In the genomic region with DNA sequence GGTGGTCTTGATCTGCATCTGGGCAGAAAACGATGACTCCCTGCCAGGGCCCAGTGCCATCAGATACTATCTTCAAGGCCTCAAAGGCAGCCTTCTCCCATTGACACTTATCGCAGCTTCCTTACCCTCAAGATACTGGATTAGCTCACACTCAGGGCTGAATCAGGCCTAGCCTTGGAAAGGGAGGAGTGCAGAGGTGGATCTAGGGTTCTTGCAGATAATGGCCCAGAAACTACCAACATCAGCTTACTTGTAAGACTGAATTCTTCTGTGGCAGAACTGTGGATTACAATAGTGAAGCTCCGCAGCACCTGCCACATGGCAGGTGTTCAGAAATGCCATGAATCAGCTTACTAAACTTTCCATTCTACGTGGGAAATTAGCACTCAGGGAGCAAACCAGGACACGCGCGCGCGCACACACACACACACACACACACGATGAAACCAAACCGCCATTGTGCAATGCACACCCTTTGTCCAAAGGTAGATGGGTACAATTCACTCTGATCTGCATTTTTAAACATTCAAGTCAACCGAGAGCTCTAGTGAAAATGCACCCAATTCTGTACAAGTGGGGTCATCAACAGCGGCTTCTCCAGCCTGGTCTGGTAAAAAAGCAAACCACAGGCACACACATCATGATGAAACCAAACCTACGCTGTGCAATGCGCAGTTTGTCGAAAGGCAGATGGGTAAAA, we compare ENCODE assay signal across 8 cellular contexts. TPM values are rescaled to one million over a fixed set of nuclear protein-coding genes. Genes with fewer than 3 reads are reported as not detected.
A peak's percentile ranks its signal among the peaks of the same experiment; 100 is the strongest.
DNase-seq lines count a peak whose midpoint lies in the region; ATAC-seq, FAIRE-seq and TF ChIP-seq lines count a peak whose summit lies in the region.

No MANE protein-coding gene starts in this region.

- no peaks in the 10 kb centered on the region for H3K9me2 ChIP-seq in SK-N-SH

- ATAC-seq in GM21529 (IDR thresholded peaks at IDR 0.05; ENCODE audit: unreplicated experiment) (no peak), GM18870 (IDR thresholded peaks at IDR 0.05; ENCODE audit: unreplicated experiment) (no peak)

- H3K4me3 ChIP-seq in A673 (ENCODE audit: low read depth, low read length, poor library complexity, severe bottlenecking) (peak overlapping the region; percentile 95), SK-N-SH (ENCODE audit: low read depth in 2 of 2, low read length in 1 of 2) (peak overlapping the region; percentile 75 to 98), esophagus muscularis mucosa (peak overlapping the region; percentile 85 to 95 (median 94)), osteoblast (ENCODE audit: insufficient read depth, low read length) (peak overlapping the region; percentile 93)

- TF ChIP-seq CTCF in A673 (conservative IDR thresholded peaks at IDR 0.05; ENCODE audit: low read depth, low read length) (no peak), SK-N-SH (IDR thresholded peaks at IDR 0.05) (no peak), esophagus muscularis mucosa (IDR thresholded peaks at IDR 0.05) (no peak), osteoblast (IDR thresholded peaks at IDR 0.05; ENCODE audit: extremely low read depth, low read depth, low read length) (no peak)

- POLR2A ChIA-PET in A673 (lab: Charles Lee; ENCODE audit: low non-redundant PET) (no interaction called here), SK-N-SH (lab: Yijun Ruan, JAX) (no interaction called here)

- no peak for TF ChIP-seq POLR2A in GM12892 (IDR thresholded peaks at IDR 0.05; ENCODE audit: low read depth, low read length)
- no peak for TF ChIP-seq POLR2A in esophagus muscularis mucosa (IDR thresholded peaks at IDR 0.05; ENCODE audit: low read depth)

- H3K9me3 ChIP-seq in A673 (ENCODE audit: low read depth, low read length, poor library complexity, severe bottlenecking), result no peaks in the 10 kb centered on the region
- H3K9me3 ChIP-seq in SK-N-SH, result no peaks in the 10 kb centered on the region
- no peaks in the 10 kb centered on the region for H3K9me3 ChIP-seq in esophagus muscularis mucosa
- H3K9me3 ChIP-seq in osteoblast (ENCODE audit: low read depth, low read length), result no peaks in the 10 kb centered on the region

- no peak for TF ChIP-seq RAD21 in SK-N-SH (IDR thresholded peaks at IDR 0.05; ENCODE audit: low read length)

- no peak overlapping the region for H3K27ac ChIP-seq in A673 (ENCODE audit: low read depth, low read length, poor library complexity, severe bottlenecking)
- H3K27ac ChIP-seq in SK-N-SH (ENCODE audit: low read depth in 2 of 2, low read length in 1 of 2), result no peak overlapping the region
- H3K27ac ChIP-seq in esophagus muscularis mucosa (replicated peaks in 1 of 4), result peak overlapping the region in 2 of 4 donors; percentile 78 to 80
- H3K27ac ChIP-seq in osteoblast (ENCODE audit: low read depth, low read length), result no peak overlapping the region

- peak overlapping the region; percentile 89 for H3K4me2 ChIP-seq in SK-N-SH
- peak overlapping the region; percentile 92 for H3K4me2 ChIP-seq in osteoblast (ENCODE audit: insufficient read depth, low read length)

- peak; percentile 24 for FAIRE-seq in GM12892 (lab: Jason Lieb, UNC)

- TF ChIP-seq EP300 in SK-N-SH (IDR thresholded peaks at IDR 0.05; ENCODE audit: borderline replicate concordance in 1 of 2, low read depth in 1 of 2, low read length in 1 of 2) (no peak), esophagus muscularis mucosa (IDR thresholded peaks at IDR 0.05) (no peak)

- H3K9ac ChIP-seq in SK-N-SH, result no peak overlapping the region

- no peaks in the 10 kb centered on the region for H4K20me1 ChIP-seq in SK-N-SH (ENCODE audit: insufficient read depth)
- H4K20me1 ChIP-seq in osteoblast (ENCODE audit: insufficient read depth, low read length), result peaks cover 2% of the 10 kb centered on the region

- H3K27me3 ChIP-seq in A673 (replicated peaks; ENCODE audit: insufficient read depth, low read depth, low read length, poor library complexity), result no peaks in the 10 kb centered on the region
- H3K27me3 ChIP-seq in SK-N-SH (ENCODE audit: insufficient read depth), result no peaks in the 10 kb centered on the region
- no peaks in the 10 kb centered on the region for H3K27me3 ChIP-seq in esophagus muscularis mucosa
- no peaks in the 10 kb centered on the region for H3K27me3 ChIP-seq in osteoblast (ENCODE audit: insufficient read depth, low read length)

- TSS peak; percentile 30 for BruUV-seq in A673 (replicated peaks; lab: Mats Ljungman, UMichigan)

- 69% methylated on average over 16 of the region's 16 CpGs for WGBS in SK-N-SH (ENCODE audit: low lambda C conversion rate)
- WGBS in esophagus muscularis mucosa, result 70% methylated on average over 16 of the region's 16 CpGs

- H3K36me3 ChIP-seq in A673 (ENCODE audit: insufficient read depth, low read length, poor library complexity, severe bottlenecking) (peaks cover 4% of the 10 kb centered on the region), SK-N-SH (replicated peaks in 1 of 2; ENCODE audit: control insufficient read depth in 1 of 2, insufficient read depth in 2 of 2, low read length in 1 of 2) (peaks cover 0 to 14% of the 10 kb centered on the region in 2 experiments), esophagus muscularis mucosa (peaks cover 0 to 15% (median 10%) of the 10 kb centered on the region in 4 donors), osteoblast (ENCODE audit: insufficient read depth, low read length) (peaks cover 4% of the 10 kb centered on the region)

- H3F3A ChIP-seq in SK-N-SH (replicated peaks; ENCODE audit: insufficient read depth), result no peaks in the 10 kb centered on the region

- H3K79me2 ChIP-seq in SK-N-SH (ENCODE audit: insufficient read depth), result no peaks in the 10 kb centered on the region
- peaks cover 17% of the 10 kb centered on the region for H3K79me2 ChIP-seq in osteoblast (ENCODE audit: insufficient read depth, low read length)

- no peaks in the 10 kb centered on the region for H3K4me1 ChIP-seq in A673 (ENCODE audit: insufficient read depth, low read length, poor library complexity, severe bottlenecking)
- H3K4me1 ChIP-seq in SK-N-SH (ENCODE audit: control insufficient read depth in 1 of 2, insufficient read depth in 2 of 2, low read depth in 1 of 2, low read length in 1 of 2), result peaks cover 0 to 15% of the 10 kb centered on the region in 2 experiments; a peak in 2 of 4 replicates
- H3K4me1 ChIP-seq in esophagus muscularis mucosa, result peaks cover 13 to 25% (median 19%) of the 10 kb centered on the region in 4 donors
- H3K4me1 ChIP-seq in osteoblast (ENCODE audit: insufficient read depth, low read length), result peaks cover 10% of the 10 kb centered on the region

- H2AFZ ChIP-seq in SK-N-SH (ENCODE audit: low read depth), result peak overlapping the region; percentile 98; the same call in 1 of the 2 replicates
- H2AFZ ChIP-seq in osteoblast (ENCODE audit: low read length), result peak overlapping the region; percentile 93

- CTCF ChIA-PET in A673 (lab: Charles Lee), result no interaction called here
- CTCF ChIA-PET in SK-N-SH (lab: Yijun Ruan, JAX), result interaction anchor here (1.0 to 4.3 kb wide), 4 partner anchors 9 to 106 kb away, joined by 3 to 43 read pairs (median 6); no protein-coding TSS in a partner anchor

- DNase-seq in A673 (ENCODE audit: low spot score), result no peak
- no peak for DNase-seq in GM12892 (ENCODE audit: insufficient read length)
- DNase-seq in SK-N-SH, result no peak
- no peak for DNase-seq in esophagus muscularis mucosa (ENCODE audit: extremely low spot score)
- DNase-seq in osteoblast (ENCODE audit: insufficient read length, low spot score, missing footprints), result no peak
- DNase-seq in islet precursor cell, result no peak

- intact Hi-C loops in A673 (cut with micrococcal nuclease; ENCODE audit: unreplicated experiment) (no loop called here), esophagus muscularis mucosa (cut with DNase I) (no loop called here)

TF ChIP-seq in SK-N-SH, 30 proteins besides CTCF, POLR2A, EP300 and RAD21 (continues in another document):
- TF ChIP-seq, protein P1, sequence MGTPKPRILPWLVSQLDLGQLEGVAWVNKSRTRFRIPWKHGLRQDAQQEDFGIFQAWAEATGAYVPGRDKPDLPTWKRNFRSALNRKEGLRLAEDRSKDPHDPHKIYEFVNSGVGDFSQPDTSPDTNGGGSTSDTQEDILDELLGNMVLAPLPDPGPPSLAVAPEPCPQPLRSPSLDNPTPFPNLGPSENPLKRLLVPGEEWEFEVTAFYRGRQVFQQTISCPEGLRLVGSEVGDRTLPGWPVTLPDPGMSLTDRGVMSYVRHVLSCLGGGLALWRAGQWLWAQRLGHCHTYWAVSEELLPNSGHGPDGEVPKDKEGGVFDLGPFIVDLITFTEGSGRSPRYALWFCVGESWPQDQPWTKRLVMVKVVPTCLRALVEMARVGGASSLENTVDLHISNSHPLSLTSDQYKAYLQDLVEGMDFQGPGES (IDR thresholded peaks at IDR 0.05; ENCODE audit: low read depth, low read length), result no peak
- TF ChIP-seq MXI1 (IDR thresholded peaks at IDR 0.05; ENCODE audit: low read depth, low read length) (no peak), GATA2 (CRISPR knock-in tag; IDR thresholded peaks at IDR 0.05) (no peak), SMC3 (IDR thresholded peaks at IDR 0.05; ENCODE audit: low read depth, low read length) (no peak), NRF1 (IDR thresholded peaks at IDR 0.05; ENCODE audit: low read depth, low read length) (no peak), FOSL2 (IDR thresholded peaks at IDR 0.05; ENCODE audit: borderline replicate concordance, low read depth) (no peak), NFIC (IDR thresholded peaks at IDR 0.05; ENCODE audit: borderline replicate concordance) (no peak), ELF1 (IDR thresholded peaks at IDR 0.05) (no peak), MEF2A (IDR thresholded peaks at IDR 0.05; ENCODE audit: borderline replicate concordance, low read depth) (no peak), SIN3A (IDR thresholded peaks at IDR 0.05; ENCODE audit: borderline replicate concordance, low read depth, low read length) (no peak), POLR2AphosphoS5 (IDR thresholded peaks at IDR 0.05; ENCODE audit: low read depth, low read length) (no peak), TCF12 (IDR thresholded peaks at IDR 0.05) (no peak)
- TF ChIP-seq, protein P2, sequence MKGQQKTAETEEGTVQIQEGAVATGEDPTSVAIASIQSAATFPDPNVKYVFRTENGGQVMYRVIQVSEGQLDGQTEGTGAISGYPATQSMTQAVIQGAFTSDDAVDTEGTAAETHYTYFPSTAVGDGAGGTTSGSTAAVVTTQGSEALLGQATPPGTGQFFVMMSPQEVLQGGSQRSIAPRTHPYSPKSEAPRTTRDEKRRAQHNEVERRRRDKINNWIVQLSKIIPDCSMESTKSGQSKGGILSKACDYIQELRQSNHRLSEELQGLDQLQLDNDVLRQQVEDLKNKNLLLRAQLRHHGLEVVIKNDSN (IDR thresholded peaks at IDR 0.05; ENCODE audit: borderline replicate concordance, low read depth), result no peak

RNA-seq across cellular contexts. Expression of gene TMEM182, which starts 26.2 kb away (rescaled TPM):
- total RNA-seq in A673 (2021) (2.9 and 3.2 TPM in 2 replicates), esophagus muscularis mucosa (1 to 10 TPM in 2 of 4 donors, under 1 TPM in 2; 0.17 to 2.8 (median 0.72) TPM), osteoblast (1.4 and 2.7 TPM in 2 replicates)
- polyA plus RNA-seq in GM12892 (2012; ENCODE audit: missing spikeins), result 3.3 TPM
- polyA plus RNA-seq in SK-N-SH (2012; rRNA removed), result 1.7 and 3.4 TPM in 2 replicates
- polyA plus RNA-seq in SK-N-SH (2012; cell fraction: cytosol; rRNA removed), result 3.2 and 3.4 TPM in 2 replicates
- polyA plus RNA-seq in SK-N-SH (2012; cell fraction: nucleus; rRNA removed), result 0.28 and 1.4 TPM in 2 replicates
